1 cellular context compared by ENCODE assay signal in genomic region chrX:129930941-129931410, GRCh38.
TF ChIP-seq lines count a peak whose summit lies in the region.

No MANE protein-coding gene starts in this region.

TF ChIP-seq in HepG2, 621 proteins besides CTCF, POLR2A, EP300 and RAD21:
- TF ChIP-seq ZNF569 (CRISPR knock-in tag; IDR thresholded peaks at IDR 0.05; ENCODE audit: borderline replicate concordance), result no peak
- no peak for TF ChIP-seq KDM5A (IDR thresholded peaks at IDR 0.05; ENCODE audit: borderline replicate concordance, low read length)
- no peak for TF ChIP-seq MIXL1 (CRISPR knock-in tag; IDR thresholded peaks at IDR 0.05)
- no peak for TF ChIP-seq PRDM15 (CRISPR knock-in tag; IDR thresholded peaks at IDR 0.05)
- TF ChIP-seq PCBP1 (IDR thresholded peaks at IDR 0.05; ENCODE audit: borderline replicate concordance, low read depth, low read length), result no peak
- no peak for TF ChIP-seq ZNF616 (CRISPR knock-in tag; IDR thresholded peaks at IDR 0.05; ENCODE audit: low read depth)
- TF ChIP-seq KLF13 (CRISPR knock-in tag; IDR thresholded peaks at IDR 0.05), result no peak
- TF ChIP-seq ZBTB3 (CRISPR knock-in tag; IDR thresholded peaks at IDR 0.05; ENCODE audit: borderline replicate concordance, low read depth), result no peak
- TF ChIP-seq JUND (CRISPR knock-in tag; IDR thresholded peaks at IDR 0.05), result no peak
- TF ChIP-seq NRL (CRISPR knock-in tag; IDR thresholded peaks at IDR 0.05; ENCODE audit: borderline replicate concordance), result no peak
- no peak for TF ChIP-seq NFAT5 (CRISPR knock-in tag; IDR thresholded peaks at IDR 0.05)
- TF ChIP-seq SALL1 (CRISPR knock-in tag; IDR thresholded peaks at IDR 0.05), result no peak
- no peak for TF ChIP-seq FOXK2 (IDR thresholded peaks at IDR 0.05)
- no peak for TF ChIP-seq ZFP37 (CRISPR knock-in tag; IDR thresholded peaks at IDR 0.05; ENCODE audit: borderline replicate concordance)
- no peak for TF ChIP-seq ZNF672 (CRISPR knock-in tag; IDR thresholded peaks at IDR 0.05)
- TF ChIP-seq MAZ (IDR thresholded peaks at IDR 0.05; ENCODE audit: borderline replicate concordance, low read depth, low read length), result no peak
- TF ChIP-seq MAZ (CRISPR knock-in tag; IDR thresholded peaks at IDR 0.05; ENCODE audit: low read depth), result no peak
